28 cellular contexts compared by ENCODE assay signal in the genomic region with DNA sequence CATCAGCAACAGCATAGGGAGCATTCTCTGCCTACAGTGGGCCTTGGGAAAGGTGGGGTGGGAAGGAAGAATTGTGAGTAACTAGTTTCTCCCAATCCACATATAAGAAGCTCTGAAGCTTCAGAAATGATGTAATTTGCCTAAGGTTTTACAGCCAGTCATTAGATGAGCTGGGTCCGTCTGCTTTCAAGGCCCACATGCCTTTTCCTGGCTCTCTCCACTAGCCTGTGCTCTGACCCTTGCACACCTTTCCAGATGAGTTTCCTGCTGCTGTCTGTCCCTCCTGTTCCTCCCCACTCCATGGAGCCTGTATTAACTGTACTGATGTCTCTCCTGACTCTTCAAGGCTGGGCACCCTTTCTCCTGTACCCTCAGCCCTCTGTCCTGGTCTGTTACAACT. TPM values are rescaled to one million over a fixed set of nuclear protein-coding genes. Genes with fewer than 3 reads are reported as not detected.
"Had no signal": no experiment of that assay in that cellular context is flagged by ENCODE, and none has a peak within 500 bp of the region (broad histone marks: within the 10 kb centered on the region; RNA-seq: fewer than 3 reads in every experiment).

No MANE protein-coding gene starts in this region.

- ATAC-seq: effector memory CD8-positive, alpha-beta T cell; esophagus mucosa; foreskin keratinocyte; left lung; natural killer cell treated with Interleukin-12 subunit alpha and Interleukin-12 subunit beta and Interleukin-15 and Interleukin-18, amount 100 ng/mL, for 72 hours; sciatic nerve; SK-N-SH treated with all-trans-retinoic acid at 6 μM for 48 hours; stimulated activated effector memory CD8-positive, alpha-beta T cell treated with anti-CD3 and anti-CD28 coated beads, Interleukin-12 subunit alpha, Interleukin-12 subunit beta, amount 100 ng/mL, for 72 hours had no signal

- H3K4me1 ChIP-seq: foreskin keratinocyte, SJCRH30 had no signal

- H3K27ac ChIP-seq: brain microvascular endothelial cell, foreskin keratinocyte, SJCRH30 had no signal

- H3K9me3 Mint-ChIP-seq: activated CD4-positive, alpha-beta memory T cell treated with anti-CD3 and anti-CD28 coated beads for 36 hours; effector memory CD8-positive, alpha-beta T cell; natural killer cell treated with Interleukin-12 subunit alpha and Interleukin-12 subunit beta and Interleukin-15 and Interleukin-18, amount 100 ng/mL, for 72 hours; stimulated activated effector memory CD8-positive, alpha-beta T cell treated with anti-CD3 and anti-CD28 coated beads, Interleukin-12 subunit alpha, Interleukin-12 subunit beta, amount 100 ng/mL, for 72 hours; stimulated activated naive CD8-positive, alpha-beta T cell treated with anti-CD3 and anti-CD28 coated beads, Interleukin-15, Interleukin-2, amounts not matched to agents 100 ng/mL and 50 ng/mL, for 24 hours had no signal

- H3K4me3 ChIP-seq: dorsolateral prefrontal cortex, left lung, SJCRH30, thyroid gland had no signal

- H3K27me3 ChIP-seq: brain microvascular endothelial cell, SJCRH30, thyroid gland had no signal

- H3K9me3 ChIP-seq: left lung, SJCRH30, thyroid gland had no signal

- H3K27me3 Mint-ChIP-seq: activated CD4-positive, alpha-beta T cell treated with anti-CD3 and anti-CD28 coated beads, Interleukin-2, amount 10 ng/mL, durations not matched to agents 24 days and 14 days; natural killer cell treated with Interleukin-12 subunit alpha and Interleukin-12 subunit beta and Interleukin-15 and Interleukin-18, amount 100 ng/mL, for 72 hours had no signal

- H3K27ac Mint-ChIP-seq: activated CD4-positive, alpha-beta memory T cell treated with anti-CD3 and anti-CD28 coated beads for 36 hours; activated CD4-positive, alpha-beta T cell treated with anti-CD3 and anti-CD28 coated beads, Interleukin-2, amount 10 ng/mL, durations not matched to agents 24 days and 14 days; effector memory CD8-positive, alpha-beta T cell; natural killer cell treated with Interleukin-12 subunit alpha and Interleukin-12 subunit beta and Interleukin-15 and Interleukin-18, amount 100 ng/mL, for 72 hours; progenitor cell of endocrine pancreas; stimulated activated effector memory CD8-positive, alpha-beta T cell treated with anti-CD3 and anti-CD28 coated beads, Interleukin-12 subunit alpha, Interleukin-12 subunit beta, amount 100 ng/mL, for 72 hours; stimulated activated naive CD8-positive, alpha-beta T cell treated with anti-CD3 and anti-CD28 coated beads, Interleukin-15, Interleukin-2, amounts not matched to agents 100 ng/mL and 50 ng/mL, for 24 hours had no signal

- H3K36me3 ChIP-seq: brain microvascular endothelial cell, SJCRH30, thyroid gland had no signal

- H3K36me3 Mint-ChIP-seq: activated CD4-positive, alpha-beta memory T cell treated with anti-CD3 and anti-CD28 coated beads for 36 hours; natural killer cell treated with Interleukin-12 subunit alpha and Interleukin-12 subunit beta and Interleukin-15 and Interleukin-18, amount 100 ng/mL, for 72 hours had no signal

- H3K4me3 Mint-ChIP-seq: activated CD4-positive, alpha-beta memory T cell treated with anti-CD3 and anti-CD28 coated beads for 36 hours; activated CD4-positive, alpha-beta T cell treated with anti-CD3 and anti-CD28 coated beads, Interleukin-2, amount 10 ng/mL, durations not matched to agents 24 days and 14 days; effector memory CD8-positive, alpha-beta T cell; natural killer cell treated with Interleukin-12 subunit alpha and Interleukin-12 subunit beta and Interleukin-15 and Interleukin-18, amount 100 ng/mL, for 72 hours; stimulated activated effector memory CD8-positive, alpha-beta T cell treated with anti-CD3 and anti-CD28 coated beads, Interleukin-12 subunit alpha, Interleukin-12 subunit beta, amount 100 ng/mL, for 72 hours; stimulated activated naive CD8-positive, alpha-beta T cell treated with anti-CD3 and anti-CD28 coated beads, Interleukin-15, Interleukin-2, amounts not matched to agents 100 ng/mL and 50 ng/mL, for 24 hours had no signal

- DNase-seq: activated CD4-positive, alpha-beta memory T cell treated with anti-CD3 and anti-CD28 coated beads for 36 hours; activated CD4-positive, alpha-beta T cell treated with anti-CD3 and anti-CD28 coated beads, Interleukin-2, amount 10 ng/mL, durations not matched to agents 24 days and 14 days; activated CD4-positive, CD25-positive, alpha-beta regulatory T cell treated with anti-CD3 and anti-CD28 coated beads, Interleukin-2, amount 50 U/mL, for 72 hours; activated CD8-positive, alpha-beta memory T cell treated with anti-CD3 and anti-CD28 coated beads, Interleukin-2, amount 50 U/mL, for 4 hours; activated gamma-delta T cell; activated naive CD4-positive, alpha-beta T cell treated with anti-CD3 and anti-CD28 coated beads, Interleukin-2, amount 50 U/mL, for 16 hours; activated T-cell treated with anti-CD3 and anti-CD28 coated beads, Interleukin-2, amount 50 U/mL, for 1 hour; amniotic stem cell; brain microvascular endothelial cell; caudate nucleus; dorsolateral prefrontal cortex; effector memory CD8-positive, alpha-beta T cell; foreskin keratinocyte; left lung; SJCRH30; small intestine; stimulated activated CD4-positive, alpha-beta T cell treated with anti-CD3 and anti-CD28 coated beads, Interleukin-4, amount 100 ng/mL, for 24 hours; substantia nigra; T-helper 2 cell; thyroid gland had no signal

RNA-seq across cellular contexts. Expression of gene TM6SF1, which starts 6.4 kb away (rescaled TPM):
- total RNA-seq: foreskin keratinocyte, progenitor cell of endocrine pancreas, renal cortical epithelial cell had no signal
